Comparison of ENCODE assay signal across 8 cellular contexts in the genomic region with DNA sequence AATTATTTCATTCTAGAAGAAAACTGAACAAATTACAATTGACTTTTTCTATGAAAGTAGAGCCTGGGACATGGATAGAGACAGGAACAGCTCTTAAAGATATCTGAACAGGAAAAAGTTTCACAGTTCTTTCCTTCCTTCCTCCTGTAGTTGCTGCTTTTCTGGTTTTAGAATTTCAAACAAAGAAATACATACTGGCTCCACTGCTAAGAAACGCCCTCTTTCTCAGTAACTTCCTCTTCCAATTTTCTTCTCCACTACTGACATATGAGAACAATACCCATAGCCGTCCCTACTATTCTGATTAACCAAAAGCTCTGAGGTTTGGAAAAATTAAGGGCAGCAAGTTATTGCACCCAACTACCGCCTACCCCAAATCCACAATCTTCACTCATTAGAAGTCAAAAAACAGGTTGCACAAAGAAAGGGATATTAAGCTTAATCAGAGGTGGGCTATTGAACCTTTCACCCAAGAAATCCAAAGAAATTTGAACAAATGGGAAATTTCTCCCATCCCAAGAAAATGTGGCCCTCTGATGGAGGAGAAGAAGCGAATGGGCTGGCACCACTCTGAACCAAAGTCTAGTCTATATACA. TPM values are rescaled to one million over a fixed set of nuclear protein-coding genes. Genes with fewer than 3 reads are reported as not detected.
DNase-seq lines count a peak whose midpoint lies in the region; ATAC-seq and TF ChIP-seq lines count a peak whose summit lies in the region.

No MANE protein-coding gene starts in this region.

- peak overlapping the region; percentile 77 for H3K4me3 Mint-ChIP-seq in Calu3 (ENCODE audit: low read depth, unreplicated experiment)
- peak overlapping the region; percentile 93 for H3K4me3 Mint-ChIP-seq in chondrocyte (ENCODE audit: unreplicated experiment)
- peak overlapping the region; percentile 89 to 99 (median 96) for H3K4me3 Mint-ChIP-seq in naive thymus-derived CD4-positive, alpha-beta T cell

- H3K9me3 ChIP-seq in naive thymus-derived CD4-positive, alpha-beta T cell (ENCODE audit: control insufficient read depth in 2 of 3, low read length in 3 of 3): no peaks in the 10 kb centered on the region

- H3K36me3 Mint-ChIP-seq in Calu3 (ENCODE audit: insufficient read depth, unreplicated experiment) (peaks cover 22% of the 10 kb centered on the region), chondrocyte (ENCODE audit: low read depth) (no peaks in the 10 kb centered on the region)
- H3K36me3 Mint-ChIP-seq in naive thymus-derived CD4-positive, alpha-beta T cell: peaks cover 0 to 7% (median 0%) of the 10 kb centered on the region in 5 donors

- intact Hi-C loops in Calu3 (cut with micrococcal nuclease; ENCODE audit: unreplicated experiment): no loop called here
- intact Hi-C loops in naive thymus-derived CD4-positive, alpha-beta T cell (cut with micrococcal nuclease): loop anchor here in 1 of 2 donors (1.0 to 2.0 kb wide), 2 partner anchors 13 to 72 kb away; no protein-coding TSS in a partner anchor

- H3K4me1 ChIP-seq in naive thymus-derived CD4-positive, alpha-beta T cell (ENCODE audit: control insufficient read depth in 2 of 2, insufficient read depth in 2 of 2, low read length in 2 of 2): peaks cover 16 to 25% of the 10 kb centered on the region in 2 donors

- BruUV-seq in Calu3 (replicated peaks; lab: Mats Ljungman, UMichigan): no TSS peak

- no peak for ATAC-seq in naive thymus-derived CD4-positive, alpha-beta T cell
- no peak for ATAC-seq in GM19395 (IDR thresholded peaks at IDR 0.05; ENCODE audit: unreplicated experiment)

- H3K4me1 Mint-ChIP-seq in Calu3 (ENCODE audit: low read depth, unreplicated experiment): no peaks in the 10 kb centered on the region
- H3K4me1 Mint-ChIP-seq in chondrocyte (ENCODE audit: low read depth): peaks cover 42% of the 10 kb centered on the region
- H3K4me1 Mint-ChIP-seq in naive thymus-derived CD4-positive, alpha-beta T cell: peaks cover 28 to 60% (median 53%) of the 10 kb centered on the region in 7 donors

- H3K4me3 ChIP-seq in naive thymus-derived CD4-positive, alpha-beta T cell (ENCODE audit: low read length): peak overlapping the region; percentile 100

- DNase-seq in Calu3 (no peak), NCI-H69 (lab: John Stamatoyannopoulos, UW) (peak; percentile 24), chondrocyte (ENCODE audit: low spot score) (no peak), H4 (ENCODE audit: low spot score) (no peak), NCI-H146 (lab: John Stamatoyannopoulos, UW) (no peak), NCI-H2029 (lab: John Stamatoyannopoulos, UW) (no peak)
- peak in 4 of 9 donors; percentile 11 to 17 (median 13) for DNase-seq in naive thymus-derived CD4-positive, alpha-beta T cell

- H3K27me3 Mint-ChIP-seq in Calu3 (ENCODE audit: unreplicated experiment): no peaks in the 10 kb centered on the region
- no peaks in the 10 kb centered on the region for H3K27me3 Mint-ChIP-seq in chondrocyte (ENCODE audit: low read depth)
- no peaks in the 10 kb centered on the region for H3K27me3 Mint-ChIP-seq in naive thymus-derived CD4-positive, alpha-beta T cell

- no peak for TF ChIP-seq CTCF in Calu3 (IDR thresholded peaks at IDR 0.05; ENCODE audit: unreplicated experiment)
- no peak for TF ChIP-seq CTCF in chondrocyte (IDR thresholded peaks at IDR 0.05)

- peaks cover 0 to 14% (median 0%) of the 10 kb centered on the region in 3 experiments for H3K36me3 ChIP-seq in naive thymus-derived CD4-positive, alpha-beta T cell (ENCODE audit: control insufficient read depth in 2 of 3, insufficient read depth in 3 of 3, low read length in 3 of 3)

- CTCF ChIA-PET in Calu3 (lab: Charles Lee): no interaction called here
- CTCF ChIA-PET in naive thymus-derived CD4-positive, alpha-beta T cell (lab: Charles Lee): interaction anchor here (0.7 to 1.3 kb wide), 6 partner anchors 35 to 120 kb away, joined by 3 to 6 read pairs (median 4); no protein-coding TSS in a partner anchor

- H3K9me3 Mint-ChIP-seq in Calu3 (ENCODE audit: low read depth, unreplicated experiment): no peaks in the 10 kb centered on the region
- no peaks in the 10 kb centered on the region for H3K9me3 Mint-ChIP-seq in chondrocyte (ENCODE audit: low read depth)
- H3K9me3 Mint-ChIP-seq in naive thymus-derived CD4-positive, alpha-beta T cell: peaks cover 0 to 11% (median 0%) of the 10 kb centered on the region in 11 donors

- no peaks in the 10 kb centered on the region for H3K27me3 ChIP-seq in naive thymus-derived CD4-positive, alpha-beta T cell (ENCODE audit: control insufficient read depth in 2 of 2, insufficient read depth in 2 of 2, low read length in 2 of 2)

- POLR2A ChIA-PET in naive thymus-derived CD4-positive, alpha-beta T cell (lab: Charles Lee): interaction anchor here (0.5 to 3.5 kb wide), 17 partner anchors 14 to 1019 kb away, joined by 3 to 42 read pairs (median 3); no protein-coding TSS in a partner anchor

- H3K27ac Mint-ChIP-seq in Calu3 (ENCODE audit: unreplicated experiment) (no peak overlapping the region), chondrocyte (ENCODE audit: unreplicated experiment) (peak overlapping the region; percentile 70)
- H3K27ac Mint-ChIP-seq in naive thymus-derived CD4-positive, alpha-beta T cell: peak overlapping the region; percentile 63 to 100 (median 97)

- H3K27ac ChIP-seq in naive thymus-derived CD4-positive, alpha-beta T cell (ENCODE audit: low read depth, low read length): peak overlapping the region; percentile 88

RNA-seq across cellular contexts. Expression of gene WASF2, which starts 1.9 kb away (rescaled TPM):
- total RNA-seq in Calu3 (2022): 79.5 and 84.2 TPM in 2 replicates
- 114 to 136 TPM (median 128 TPM) in 3 replicates for total RNA-seq in chondrocyte
- total RNA-seq in naive thymus-derived CD4-positive, alpha-beta T cell: 100 to 1,000 TPM; 136 to 177 (median 145) TPM
- 10 to 100 TPM; 78.4 to 85.0 TPM for polyA plus RNA-seq in naive thymus-derived CD4-positive, alpha-beta T cell
- 7.9 and 9.5 TPM in 2 replicates for total RNA-seq in H4 (2014; rRNA removed; shearing (Covaris generic))
